ENCODE assay signal across 1 cellular context in genomic region chr6:28542440-28543293, GRCh38.
A peak's percentile ranks its signal among the peaks of the same experiment; 100 is the strongest.
TF ChIP-seq lines count a peak whose summit lies in the region.

No MANE protein-coding gene starts in this region.

TF ChIP-seq in HEK293, 187 proteins besides CTCF, POLR2A, EP300 and RAD21 (continued from another document and continues in another):
- TF ChIP-seq ZIC2 (tag by site-specific recombination; IDR thresholded peaks at IDR 0.05) (peak; percentile 47), ZNF626 (tag by site-specific recombination; IDR thresholded peaks at IDR 0.05) (no peak), ZNF837 (tag by site-specific recombination; IDR thresholded peaks at IDR 0.05) (no peak), ZBTB49 (tag by site-specific recombination; IDR thresholded peaks at IDR 0.05; ENCODE audit: low read depth) (no peak), MEIS1 (CRISPR knock-in tag; IDR thresholded peaks at IDR 0.05; ENCODE audit: borderline replicate concordance) (no peak), ZNF560 (tag by site-specific recombination; IDR thresholded peaks at IDR 0.05; ENCODE audit: borderline replicate concordance) (no peak), OSR2 (tag by site-specific recombination; IDR thresholded peaks at IDR 0.05) (peak; percentile 43; the same call in 1 of the 2 replicates), ZNF514 (tag by site-specific recombination; IDR thresholded peaks at IDR 0.05) (no peak), ZNF24 (tag by site-specific recombination; IDR thresholded peaks at IDR 0.05) (peak; percentile 95; the same call in 1 of the 2 replicates), ZNF777 (tag by site-specific recombination; IDR thresholded peaks at IDR 0.05; ENCODE audit: borderline replicate concordance) (no peak), ZNF501 (tag by site-specific recombination; IDR thresholded peaks at IDR 0.05) (peak; percentile 94), ZNF692 (tag by site-specific recombination; IDR thresholded peaks at IDR 0.05) (peak; percentile 99), GLIS2 (tag by site-specific recombination; IDR thresholded peaks at IDR 0.05) (peak; percentile 90), KLF8 (tag by site-specific recombination; IDR thresholded peaks at IDR 0.05) (peak; percentile 65; the same call in 1 of the 2 replicates), YY1 (tag by site-specific recombination; IDR thresholded peaks at IDR 0.05) (0 out of 2 replicates have a peak, but pooled peaks have one; percentile 38), ZNF704 (tag by site-specific recombination; IDR thresholded peaks at IDR 0.05) (no peak), PRDM10 (tag by site-specific recombination; IDR thresholded peaks at IDR 0.05) (peak; percentile 89), EGR2 (tag by site-specific recombination; IDR thresholded peaks at IDR 0.05; ENCODE audit: low read depth) (peak; percentile 71), ZNF623 (tag by site-specific recombination; IDR thresholded peaks at IDR 0.05) (no peak; the same call in 1 of the 2 replicates), ZNF239 (tag by site-specific recombination; IDR thresholded peaks at IDR 0.05) (no peak), REPIN1 (tag by site-specific recombination; IDR thresholded peaks at IDR 0.05; ENCODE audit: low read depth) (0 out of 2 replicates have a peak, but pooled peaks have one; percentile 26), ZNF433 (tag by site-specific recombination; IDR thresholded peaks at IDR 0.05; ENCODE audit: low read depth) (0 out of 2 replicates have a peak, but pooled peaks have one; percentile 25), ZNF121 (tag by site-specific recombination; IDR thresholded peaks at IDR 0.05) (no peak), ZNF202 (tag by site-specific recombination; IDR thresholded peaks at IDR 0.05; ENCODE audit: borderline replicate concordance) (no peak), ZSCAN23 (tag by site-specific recombination; IDR thresholded peaks at IDR 0.05) (peak; percentile 71; the same call in 1 of the 2 replicates), GFI1B (tag by site-specific recombination; IDR thresholded peaks at IDR 0.05) (no peak), ZNF23 (tag by site-specific recombination; IDR thresholded peaks at IDR 0.05; ENCODE audit: borderline replicate concordance) (no peak), ZNF518A (tag by site-specific recombination; conservative IDR thresholded peaks at IDR 0.05; ENCODE audit: low read depth) (0 out of 2 replicates have a peak, but pooled peaks have one; percentile 22), AEBP2 (tag by site-specific recombination; IDR thresholded peaks at IDR 0.05; ENCODE audit: borderline replicate concordance) (no peak), ZNF776 (tag by site-specific recombination; IDR thresholded peaks at IDR 0.05; ENCODE audit: borderline replicate concordance) (no peak), ZNF571 (tag by site-specific recombination; IDR thresholded peaks at IDR 0.05) (no peak), SP2 (tag by site-specific recombination; IDR thresholded peaks at IDR 0.05) (0 out of 2 replicates have a peak, but pooled peaks have one; percentile 11), ZNF292 (tag by site-specific recombination; IDR thresholded peaks at IDR 0.05; ENCODE audit: borderline replicate concordance, low read depth) (no peak), ZNF416 (tag by site-specific recombination; IDR thresholded peaks at IDR 0.05) (no peak), ZNF2 (tag by site-specific recombination; IDR thresholded peaks at IDR 0.05) (peak; percentile 98), SCRT1 (tag by site-specific recombination; IDR thresholded peaks at IDR 0.05; ENCODE audit: borderline replicate concordance) (peak; percentile 98), GLI2 (tag by site-specific recombination; IDR thresholded peaks at IDR 0.05; ENCODE audit: borderline replicate concordance, low read depth) (no peak), ZNF747 (tag by site-specific recombination; IDR thresholded peaks at IDR 0.05) (no peak), ZBTB6 (tag by site-specific recombination; IDR thresholded peaks at IDR 0.05) (no peak), ZNF76 (tag by site-specific recombination; IDR thresholded peaks at IDR 0.05; ENCODE audit: borderline replicate concordance, low read depth) (peak; percentile 39; the same call in 1 of the 2 replicates), ZNF404 (tag by site-specific recombination; IDR thresholded peaks at IDR 0.05) (no peak), PATZ1 (tag by site-specific recombination; IDR thresholded peaks at IDR 0.05) (peak; percentile 77), ZNF426 (tag by site-specific recombination; IDR thresholded peaks at IDR 0.05) (no peak), ZNF324 (tag by site-specific recombination; IDR thresholded peaks at IDR 0.05) (peak; percentile 90), ZEB2 (tag by site-specific recombination; IDR thresholded peaks at IDR 0.05) (peak; percentile 92), ZNF16 (tag by site-specific recombination; IDR thresholded peaks at IDR 0.05; ENCODE audit: low read depth) (0 out of 2 replicates have a peak, but pooled peaks have one; percentile 18)
